Comparison of ENCODE assay signal across 1 cellular context in the genomic region with DNA sequence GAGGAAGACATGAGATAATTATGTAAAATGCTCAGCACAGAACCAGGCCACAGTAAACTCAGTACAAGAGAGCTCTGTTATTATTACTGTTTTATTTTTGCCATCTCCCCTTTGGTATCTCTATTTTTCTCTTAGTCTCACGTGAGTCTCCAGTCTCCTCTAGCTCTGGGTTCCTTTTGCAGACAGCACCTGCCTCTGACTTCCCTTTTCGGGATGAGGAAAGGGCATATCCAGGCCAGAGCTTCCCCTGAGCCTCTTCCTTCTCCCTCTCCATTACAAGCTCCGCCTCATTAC.
TF ChIP-seq lines count a peak whose summit lies in the region.

No MANE protein-coding gene starts in this region.

TF ChIP-seq in GM23338, 12 proteins besides CTCF, POLR2A, EP300 and RAD21 (continued from another document):
- TF ChIP-seq, protein P1, sequence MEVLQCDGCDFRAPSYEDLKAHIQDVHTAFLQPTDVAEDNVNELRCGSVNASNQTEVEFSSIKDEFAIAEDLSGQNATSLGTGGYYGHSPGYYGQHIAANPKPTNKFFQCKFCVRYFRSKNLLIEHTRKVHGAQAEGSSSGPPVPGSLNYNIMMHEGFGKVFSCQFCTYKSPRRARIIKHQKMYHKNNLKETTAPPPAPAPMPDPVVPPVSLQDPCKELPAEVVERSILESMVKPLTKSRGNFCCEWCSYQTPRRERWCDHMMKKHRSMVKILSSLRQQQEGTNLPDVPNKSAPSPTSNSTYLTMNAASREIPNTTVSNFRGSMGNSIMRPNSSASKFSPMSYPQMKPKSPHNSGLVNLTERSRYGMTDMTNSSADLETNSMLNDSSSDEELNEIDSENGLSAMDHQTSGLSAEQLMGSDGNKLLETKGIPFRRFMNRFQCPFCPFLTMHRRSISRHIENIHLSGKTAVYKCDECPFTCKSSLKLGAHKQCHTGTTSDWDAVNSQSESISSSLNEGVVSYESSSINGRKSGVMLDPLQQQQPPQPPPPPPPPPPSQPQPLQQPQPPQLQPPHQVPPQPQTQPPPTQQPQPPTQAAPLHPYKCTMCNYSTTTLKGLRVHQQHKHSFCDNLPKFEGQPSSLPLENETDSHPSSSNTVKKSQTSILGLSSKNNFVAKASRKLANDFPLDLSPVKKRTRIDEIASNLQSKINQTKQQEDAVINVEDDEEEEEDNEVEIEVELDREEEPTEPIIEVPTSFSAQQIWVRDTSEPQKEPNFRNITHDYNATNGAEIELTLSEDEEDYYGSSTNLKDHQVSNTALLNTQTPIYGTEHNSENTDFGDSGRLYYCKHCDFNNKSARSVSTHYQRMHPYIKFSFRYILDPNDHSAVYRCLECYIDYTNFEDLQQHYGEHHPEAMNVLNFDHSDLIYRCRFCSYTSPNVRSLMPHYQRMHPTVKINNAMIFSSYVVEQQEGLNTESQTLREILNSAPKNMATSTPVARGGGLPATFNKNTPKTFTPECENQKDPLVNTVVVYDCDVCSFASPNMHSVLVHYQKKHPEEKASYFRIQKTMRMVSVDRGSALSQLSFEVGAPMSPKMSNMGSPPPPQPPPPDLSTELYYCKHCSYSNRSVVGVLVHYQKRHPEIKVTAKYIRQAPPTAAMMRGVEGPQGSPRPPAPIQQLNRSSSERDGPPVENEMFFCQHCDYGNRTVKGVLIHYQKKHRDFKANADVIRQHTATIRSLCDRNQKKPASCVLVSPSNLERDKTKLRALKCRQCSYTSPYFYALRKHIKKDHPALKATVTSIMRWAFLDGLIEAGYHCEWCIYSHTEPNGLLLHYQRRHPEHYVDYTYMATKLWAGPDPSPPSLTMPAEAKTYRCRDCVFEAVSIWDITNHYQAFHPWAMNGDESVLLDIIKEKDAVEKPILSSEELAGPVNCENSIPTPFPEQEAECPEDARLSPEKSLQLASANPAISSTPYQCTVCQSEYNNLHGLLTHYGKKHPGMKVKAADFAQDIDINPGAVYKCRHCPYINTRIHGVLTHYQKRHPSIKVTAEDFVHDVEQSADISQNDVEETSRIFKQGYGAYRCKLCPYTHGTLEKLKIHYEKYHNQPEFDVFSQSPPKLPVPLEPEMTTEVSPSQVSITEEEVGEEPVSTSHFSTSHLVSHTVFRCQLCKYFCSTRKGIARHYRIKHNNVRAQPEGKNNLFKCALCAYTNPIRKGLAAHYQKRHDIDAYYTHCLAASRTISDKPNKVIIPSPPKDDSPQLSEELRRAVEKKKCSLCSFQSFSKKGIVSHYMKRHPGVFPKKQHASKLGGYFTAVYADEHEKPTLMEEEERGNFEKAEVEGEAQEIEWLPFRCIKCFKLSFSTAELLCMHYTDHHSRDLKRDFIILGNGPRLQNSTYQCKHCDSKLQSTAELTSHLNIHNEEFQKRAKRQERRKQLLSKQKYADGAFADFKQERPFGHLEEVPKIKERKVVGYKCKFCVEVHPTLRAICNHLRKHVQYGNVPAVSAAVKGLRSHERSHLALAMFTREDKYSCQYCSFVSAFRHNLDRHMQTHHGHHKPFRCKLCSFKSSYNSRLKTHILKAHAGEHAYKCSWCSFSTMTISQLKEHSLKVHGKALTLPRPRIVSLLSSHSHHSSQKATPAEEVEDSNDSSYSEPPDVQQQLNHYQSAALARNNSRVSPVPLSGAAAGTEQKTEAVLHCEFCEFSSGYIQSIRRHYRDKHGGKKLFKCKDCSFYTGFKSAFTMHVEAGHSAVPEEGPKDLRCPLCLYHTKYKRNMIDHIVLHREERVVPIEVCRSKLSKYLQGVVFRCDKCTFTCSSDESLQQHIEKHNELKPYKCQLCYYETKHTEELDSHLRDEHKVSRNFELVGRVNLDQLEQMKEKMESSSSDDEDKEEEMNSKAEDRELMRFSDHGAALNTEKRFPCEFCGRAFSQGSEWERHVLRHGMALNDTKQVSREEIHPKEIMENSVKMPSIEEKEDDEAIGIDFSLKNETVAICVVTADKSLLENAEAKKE (CRISPR knock-in tag; IDR thresholded peaks at IDR 0.05) = no peak
- TF ChIP-seq JUNB (IDR thresholded peaks at IDR 0.05; ENCODE audit: unreplicated experiment) (no peak), ZNF114 (CRISPR knock-in tag; IDR thresholded peaks at IDR 0.05) (no peak), EZH2 (IDR thresholded peaks at IDR 0.05; ENCODE audit: low read depth, unreplicated experiment) (no peak)
- TF ChIP-seq, protein P2, sequence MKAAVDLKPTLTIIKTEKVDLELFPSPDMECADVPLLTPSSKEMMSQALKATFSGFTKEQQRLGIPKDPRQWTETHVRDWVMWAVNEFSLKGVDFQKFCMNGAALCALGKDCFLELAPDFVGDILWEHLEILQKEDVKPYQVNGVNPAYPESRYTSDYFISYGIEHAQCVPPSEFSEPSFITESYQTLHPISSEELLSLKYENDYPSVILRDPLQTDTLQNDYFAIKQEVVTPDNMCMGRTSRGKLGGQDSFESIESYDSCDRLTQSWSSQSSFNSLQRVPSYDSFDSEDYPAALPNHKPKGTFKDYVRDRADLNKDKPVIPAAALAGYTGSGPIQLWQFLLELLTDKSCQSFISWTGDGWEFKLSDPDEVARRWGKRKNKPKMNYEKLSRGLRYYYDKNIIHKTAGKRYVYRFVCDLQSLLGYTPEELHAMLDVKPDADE (IDR thresholded peaks at IDR 0.05) = no peak
